1 cellular context compared by ENCODE assay signal in the genomic region with DNA sequence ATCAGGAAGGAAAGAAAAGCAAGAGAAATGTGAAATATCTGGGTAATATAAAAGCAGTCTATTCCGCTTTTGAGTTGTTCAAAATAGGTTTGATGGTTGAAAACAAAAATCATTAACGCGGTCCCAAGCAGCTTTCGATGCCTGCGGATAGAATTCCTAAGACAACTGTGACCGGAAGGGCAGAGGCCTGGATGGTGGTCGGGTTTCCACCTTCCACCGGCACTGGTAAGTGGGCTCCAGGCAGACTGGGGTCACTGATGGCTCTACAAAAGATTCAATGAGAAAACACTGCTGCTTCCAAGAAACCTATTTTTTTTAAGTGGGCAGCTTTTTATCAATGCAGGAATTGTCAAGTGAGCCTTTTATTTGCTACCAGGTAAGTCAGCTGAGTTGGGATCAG.
TF ChIP-seq lines count a peak whose summit lies in the region.

No MANE protein-coding gene starts in this region.

TF ChIP-seq in IMR-90, 13 proteins besides CTCF, POLR2A, EP300 and RAD21:
- no peak for TF ChIP-seq BHLHE40 (IDR thresholded peaks at IDR 0.05; ENCODE audit: low read depth, low read length)
- TF ChIP-seq RCOR1 (IDR thresholded peaks at IDR 0.05; ENCODE audit: insufficient replicate concordance, low read length): no peak
- no peak for TF ChIP-seq MAZ (IDR thresholded peaks at IDR 0.05; ENCODE audit: borderline replicate concordance, low read depth, low read length)
